19 cellular contexts compared by ENCODE assay signal in the genomic region with DNA sequence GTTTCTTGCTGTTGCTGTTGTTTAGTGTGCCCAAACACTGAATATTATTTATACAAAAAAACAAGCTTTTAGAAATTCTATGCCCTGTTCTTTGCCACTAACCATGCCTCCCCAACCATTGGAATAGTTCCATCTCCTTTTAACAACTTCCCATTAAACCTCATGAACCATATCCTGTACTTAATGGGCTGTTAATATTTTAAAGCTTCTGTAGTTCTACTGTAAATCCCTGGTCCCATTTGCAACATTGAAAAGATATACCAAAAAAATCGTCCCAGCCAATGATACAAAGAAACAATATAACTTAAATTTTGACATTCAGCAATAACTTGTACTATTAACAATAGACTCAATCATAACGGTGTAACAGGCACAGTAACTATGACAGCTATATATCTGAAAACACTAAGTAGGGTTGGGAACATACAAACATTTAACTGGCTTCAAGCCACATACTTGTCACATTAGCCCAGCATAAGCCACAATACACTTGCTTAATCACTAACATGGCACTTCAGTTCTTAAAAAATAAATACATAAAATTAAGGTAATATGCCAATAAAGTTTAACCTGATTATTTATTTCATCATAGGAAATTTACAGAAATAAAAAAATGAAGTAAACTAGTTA.
DNase-seq lines count a peak whose midpoint lies in the region; ATAC-seq and TF ChIP-seq lines count a peak whose summit lies in the region.
"Had no signal": no experiment of that assay in that cellular context is flagged by ENCODE, and none has a peak within 500 bp of the region (broad histone marks: within the 10 kb centered on the region; RNA-seq: fewer than 3 reads in every experiment).

No MANE protein-coding gene starts in this region.

- no peak overlapping the region for H3K4me3 Mint-ChIP-seq in chondrocyte (ENCODE audit: unreplicated experiment)
- no peak overlapping the region for H3K4me3 Mint-ChIP-seq in endothelial cell (ENCODE audit: unreplicated experiment)
- H3K4me3 Mint-ChIP-seq: activated CD4-positive, alpha-beta T cell treated with anti-CD3 and anti-CD28 coated beads, Interleukin-2, amount 10 ng/mL, durations not matched to agents 7 days and 5 days; neural progenitor cell; stimulated activated naive B cell treated with anti-CD40 and anti-IgM and Interleukin-4, amounts not matched to agents 10 μg/mL and 1 μg/mL and 100 μg/mL, for 72 hours had no signal

- H3K27ac Mint-ChIP-seq in chondrocyte (ENCODE audit: unreplicated experiment) (peak overlapping the region; percentile 77), endothelial cell (ENCODE audit: unreplicated experiment) (no peak overlapping the region)
- H3K27ac Mint-ChIP-seq: activated CD4-positive, alpha-beta T cell treated with anti-CD3 and anti-CD28 coated beads, Interleukin-2, amount 10 ng/mL, durations not matched to agents 7 days and 5 days; neural progenitor cell; stimulated activated naive B cell treated with anti-CD40 and anti-IgM and Interleukin-4, amounts not matched to agents 10 μg/mL and 1 μg/mL and 100 μg/mL, for 72 hours had no signal

- DNase-seq in left ventricle myocardium superior (no peak), left cardiac atrium (no peak), chondrocyte (ENCODE audit: low spot score) (no peak), iris pigment epithelial cell (ENCODE audit: low read depth) (peak; percentile 68), endothelial cell (ENCODE audit: low spot score) (no peak)
- DNase-seq in activated CD8-positive, alpha-beta memory T cell treated with anti-CD3 and anti-CD28 coated beads for 24 hours, result no peak
- DNase-seq in activated CD4-positive, alpha-beta T cell treated with anti-CD3 and anti-CD28 coated beads for 1 hour, result no peak
- DNase-seq: 8988T; activated CD4-positive, alpha-beta T cell treated with anti-CD3 and anti-CD28 coated beads, Interleukin-2, amount 10 ng/mL, durations not matched to agents 7 days and 5 days; activated naive CD4-positive, alpha-beta T cell; esophagus squamous epithelium; hippocampal formation; MG63; NCI-H187; NCI-H446; Right ventricle myocardium superior; stimulated activated naive B cell treated with anti-CD40 and anti-IgM and Interleukin-4, amounts not matched to agents 10 μg/mL and 1 μg/mL and 100 μg/mL, for 72 hours had no signal

- no peak for TF ChIP-seq CTCF in chondrocyte (IDR thresholded peaks at IDR 0.05)
- no peak for TF ChIP-seq CTCF in endothelial cell (IDR thresholded peaks at IDR 0.05; ENCODE audit: unreplicated experiment)

- H3K4me1 Mint-ChIP-seq in chondrocyte (ENCODE audit: low read depth) (peaks cover 37% of the 10 kb centered on the region), endothelial cell (ENCODE audit: unreplicated experiment) (no peaks in the 10 kb centered on the region)
- H3K4me1 Mint-ChIP-seq: activated CD4-positive, alpha-beta T cell treated with anti-CD3 and anti-CD28 coated beads, Interleukin-2, amount 10 ng/mL, durations not matched to agents 7 days and 5 days; stimulated activated naive B cell treated with anti-CD40 and anti-IgM and Interleukin-4, amounts not matched to agents 10 μg/mL and 1 μg/mL and 100 μg/mL, for 72 hours had no signal

- H3K27me3 Mint-ChIP-seq in chondrocyte (ENCODE audit: low read depth), result no peaks in the 10 kb centered on the region
- no peaks in the 10 kb centered on the region for H3K27me3 Mint-ChIP-seq in endothelial cell (ENCODE audit: unreplicated experiment)
- H3K27me3 Mint-ChIP-seq: activated CD4-positive, alpha-beta T cell treated with anti-CD3 and anti-CD28 coated beads, Interleukin-2, amount 10 ng/mL, durations not matched to agents 7 days and 5 days; stimulated activated naive B cell treated with anti-CD40 and anti-IgM and Interleukin-4, amounts not matched to agents 10 μg/mL and 1 μg/mL and 100 μg/mL, for 72 hours had no signal

- no peaks in the 10 kb centered on the region for H3K36me3 Mint-ChIP-seq in chondrocyte (ENCODE audit: low read depth)
- no peaks in the 10 kb centered on the region for H3K36me3 Mint-ChIP-seq in endothelial cell (ENCODE audit: low read depth, unreplicated experiment)
- H3K36me3 Mint-ChIP-seq: neural progenitor cell; stimulated activated naive B cell treated with anti-CD40 and anti-IgM and Interleukin-4, amounts not matched to agents 10 μg/mL and 1 μg/mL and 100 μg/mL, for 72 hours had no signal

- intact Hi-C loops in left ventricle myocardium superior (cut with micrococcal nuclease), result no loop called here
- intact Hi-C loops in left cardiac atrium (cut with DNase I), result no loop called here

- peaks cover 4% of the 10 kb centered on the region for H3K9me3 Mint-ChIP-seq in chondrocyte (ENCODE audit: low read depth)
- H3K9me3 Mint-ChIP-seq in endothelial cell (ENCODE audit: unreplicated experiment), result no peaks in the 10 kb centered on the region
- H3K9me3 Mint-ChIP-seq: activated CD4-positive, alpha-beta T cell treated with anti-CD3 and anti-CD28 coated beads, Interleukin-2, amount 10 ng/mL, durations not matched to agents 7 days and 5 days; neural progenitor cell; stimulated activated naive B cell treated with anti-CD40 and anti-IgM and Interleukin-4, amounts not matched to agents 10 μg/mL and 1 μg/mL and 100 μg/mL, for 72 hours had no signal

- ATAC-seq in left ventricle myocardium superior, result peak; percentile 50
- no peak for ATAC-seq in left cardiac atrium
- no peak for ATAC-seq in GM18511 (IDR thresholded peaks at IDR 0.05; ENCODE audit: unreplicated experiment)
- ATAC-seq: stimulated activated naive B cell treated with anti-CD40 and anti-IgM and Interleukin-4, amounts not matched to agents 10 μg/mL and 1 μg/mL and 100 μg/mL, for 72 hours had no signal
